In genomic region chr15:42716626-42717025, GRCh38 we compare ENCODE assay signal across 20 cellular contexts.
"Had no signal": no experiment of that assay in that cellular context is flagged by ENCODE, and none has a peak within 500 bp of the region (broad histone marks: within the 10 kb centered on the region; RNA-seq: fewer than 3 reads in every experiment).

No MANE protein-coding gene starts in this region.

- H3K4me1 ChIP-seq: body of pancreas, colonic mucosa, gastrocnemius medialis, parathyroid adenoma, thyroid gland had no signal

- H3K9me3 ChIP-seq: body of pancreas, colonic mucosa, gastrocnemius medialis, mucosa of descending colon, thyroid gland had no signal

- H3K79me2 ChIP-seq: parathyroid adenoma had no signal

- H3K36me3 ChIP-seq: colonic mucosa had no signal

- H2AFZ ChIP-seq: parathyroid adenoma had no signal

- H3K27ac ChIP-seq: body of pancreas, colonic mucosa, gastrocnemius medialis, parathyroid adenoma, thyroid gland had no signal

- H3K27me3 ChIP-seq: body of pancreas, colonic mucosa, gastrocnemius medialis, thyroid gland had no signal

- ATAC-seq: activated CD4-positive, CD25-positive, alpha-beta regulatory T cell treated with anti-CD3 and anti-CD28 coated beads, Interleukin-2, amount 50 U/mL, for 24 hours; activated CD8-positive, alpha-beta T cell treated with anti-CD3 and anti-CD28 coated beads, Interleukin-2, amount 10 ng/mL, durations not matched to agents 7 days and 5 days; body of pancreas; mucosa of descending colon; naive thymus-derived CD4-positive, alpha-beta T cell; sciatic nerve; stimulated activated memory B cell treated with anti-CD40 and anti-IgM and Interleukin-4, amounts not matched to agents 10 μg/mL and 1 μg/mL and 100 μg/mL, for 72 hours had no signal

- DNase-seq: activated CD4-positive, alpha-beta T cell treated with anti-CD3 and anti-CD28 coated beads, Interleukin-2, amount 10 ng/mL, durations not matched to agents 7 days and 5 days; activated CD8-positive, alpha-beta T cell treated with anti-CD3 and anti-CD28 coated beads, Interleukin-2, amount 10 ng/mL, durations not matched to agents 7 days and 5 days; activated naive CD4-positive, alpha-beta T cell treated with Interleukin-2 at 50 U/mL for 16 hours; activated naive CD8-positive, alpha-beta T cell treated with anti-CD3 and anti-CD28 coated beads, Interleukin-2, amount 10 ng/mL, durations not matched to agents 7 days and 5 days; activated T-cell treated with anti-CD3 and anti-CD28 coated beads, Interleukin-2, amount 50 U/mL, for 24 hours; amygdala; central memory CD4-positive, alpha-beta T cell; colonic mucosa; gastrocnemius medialis; immature natural killer cell; mucosa of descending colon; naive thymus-derived CD4-positive, alpha-beta T cell; stimulated activated CD4-positive, alpha-beta T cell treated with anti-CD3 and anti-CD28 coated beads, Interleukin-4, amount 100 ng/mL, for 24 hours; T1000; thyroid gland had no signal

- H3K9ac ChIP-seq: parathyroid adenoma had no signal

- H3K4me3 ChIP-seq: body of pancreas, colonic mucosa, gastrocnemius medialis, mucosa of descending colon, thyroid gland had no signal
